8 cellular contexts compared by ENCODE assay signal in genomic region chr11:43942651-43943356, GRCh38. TPM values are rescaled to one million over a fixed set of nuclear protein-coding genes. Genes with fewer than 3 reads are reported as not detected.
DNase-seq lines count a peak whose midpoint lies in the region; ATAC-seq lines count a peak whose summit lies in the region.

No MANE protein-coding gene starts in this region.

- peaks cover 68% of the 10 kb centered on the region for H3K27me3 ChIP-seq in skeletal muscle satellite cell (ENCODE audit: control insufficient read depth, insufficient read depth, low read length)

- H3K4me1 ChIP-seq in skeletal muscle satellite cell (ENCODE audit: control insufficient read depth, insufficient read depth, low read length) = peaks cover 23% of the 10 kb centered on the region

- no peaks in the 10 kb centered on the region for H3K36me3 ChIP-seq in skeletal muscle satellite cell (ENCODE audit: insufficient read depth, low read length)

- H3K9ac ChIP-seq in skeletal muscle satellite cell (ENCODE audit: low read depth, low read length) = no peak overlapping the region

- H3K4me3 ChIP-seq in GM08714 (ENCODE audit: low read length) = peak overlapping the region; percentile 36; the same call in 1 of the 2 replicates
- peak overlapping the region; percentile 63 for H3K4me3 ChIP-seq in skeletal muscle satellite cell (ENCODE audit: low read length)

- peak overlapping the region; percentile 88 for H3K4me2 ChIP-seq in skeletal muscle satellite cell (ENCODE audit: low read length)

- no peak for ATAC-seq in HG03354 (IDR thresholded peaks at IDR 0.05; ENCODE audit: poor library complexity, severe bottlenecking, unreplicated experiment)

- in situ Hi-C loops in KBM-7 (cut with MboI; ENCODE audit: low pct_unique_long_range_greater_than_20kb, low sequenced_read_pairs) = no loop called here

- H3K9me3 ChIP-seq in skeletal muscle satellite cell (replicated peaks; ENCODE audit: low read length) = no peaks in the 10 kb centered on the region

- DNase-seq in KBM-7 (peak; percentile 49), amniotic epithelial cell (ENCODE audit: low read depth) (peak; percentile 34), hepatic stellate cell (ENCODE audit: low spot score) (peak; percentile 56), medulla oblongata (ENCODE audit: extremely low spot score) (no peak), activated gamma-delta T cell treated with Interleukin-2 at 50 U/mL for 16 hours (no peak)

RNA-seq across cellular contexts. Expression of gene C11orf96, which starts 0.4 kb away (rescaled TPM):
- 1.0 and 2.2 TPM in 2 replicates for total RNA-seq in skeletal muscle satellite cell (2012; rRNA removed)

Comparison
In these comparisons a context has a peak if more than half of its experiments do, and no peak if none do; other contexts are left out.
1. DNase-seq: peak in KBM-7 (single experiment), amniotic epithelial cell (single experiment) and hepatic stellate cell (single experiment); none in medulla oblongata (single experiment) and activated gamma-delta T cell treated with Interleukin-2 at 50 U/mL for 16 hours (single experiment).